ENCODE assay signal across 24 cellular contexts in the genomic region with DNA sequence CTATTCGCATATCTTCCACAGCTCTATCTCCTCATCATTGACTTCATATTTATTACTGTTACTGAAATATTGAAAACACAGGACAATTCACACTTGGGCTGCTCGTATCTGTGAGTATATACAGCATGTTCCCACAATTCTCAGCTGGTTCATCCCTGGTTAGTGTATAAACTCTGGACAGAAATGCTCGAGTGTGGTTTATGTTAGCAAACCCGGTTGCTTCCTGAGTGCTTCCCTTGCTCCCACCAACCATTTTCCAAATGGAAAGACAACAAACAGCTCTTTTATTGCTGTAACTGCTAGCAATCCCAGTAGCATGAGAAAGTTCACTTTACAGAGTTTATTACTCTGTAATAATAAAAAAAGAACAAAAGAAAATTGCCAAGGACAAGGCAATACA.
"Had no signal": no experiment of that assay in that cellular context is flagged by ENCODE, and none has a peak within 500 bp of the region (broad histone marks: within the 10 kb centered on the region; RNA-seq: fewer than 3 reads in every experiment).

No MANE protein-coding gene starts in this region.

- H3K9me3 ChIP-seq: ascending aorta, gastroesophageal sphincter, right atrium auricular region, suprapubic skin, vagina had no signal

- H3K27me3 ChIP-seq: ascending aorta, brain microvascular endothelial cell, gastroesophageal sphincter, right atrium auricular region, suprapubic skin, vagina had no signal

- ATAC-seq: activated CD8-positive, alpha-beta T cell treated with anti-CD3 and anti-CD28 coated beads, Interleukin-2, amount 10 ng/mL, durations not matched to agents 7 days and 5 days; esophagus mucosa; gastroesophageal sphincter; naive thymus-derived CD8-positive, alpha-beta T cell; stimulated activated naive CD8-positive, alpha-beta T cell treated with anti-CD3 and anti-CD28 coated beads, Interleukin-15, amount 100 ng/mL, for 72 hours had no signal

- H3K27ac ChIP-seq: ascending aorta, brain microvascular endothelial cell, gastroesophageal sphincter, right atrium auricular region, suprapubic skin, vagina had no signal

- DNase-seq: activated CD4-positive, alpha-beta T cell treated with anti-CD3 and anti-CD28 coated beads for 1 hour; activated CD4-positive, alpha-beta T cell treated with anti-CD3 and anti-CD28 coated beads, Interleukin-2, amount 50 U/mL, for 1 hour; activated CD8-positive, alpha-beta T cell treated with anti-CD3 and anti-CD28 coated beads, Interleukin-2, amount 10 ng/mL, durations not matched to agents 7 days and 5 days; activated gamma-delta T cell treated with Interleukin-2 at 50 U/mL for 16 hours; brain microvascular endothelial cell; caudate nucleus; effector CD8-positive, alpha-beta T cell; head of caudate nucleus; hypothalamus; naive thymus-derived CD8-positive, alpha-beta T cell; stimulated activated CD4-positive, alpha-beta T cell treated with anti-CD3 and anti-CD28 coated beads, Interleukin-12 subunit alpha, Interleukin-12 subunit beta, amount 100 ng/mL, for 4 hours; stimulated activated CD4-positive, alpha-beta T cell treated with anti-CD3 and anti-CD28 coated beads, Interleukin-4, amount 100 ng/mL, for 4 hours; stimulated activated naive CD8-positive, alpha-beta T cell treated with anti-CD3 and anti-CD28 coated beads, Interleukin-15, amount 100 ng/mL, for 72 hours; T-helper 1 cell; trophoblast cell had no signal

- H3K27ac Mint-ChIP-seq: activated CD8-positive, alpha-beta T cell treated with anti-CD3 and anti-CD28 coated beads, Interleukin-2, amount 10 ng/mL, durations not matched to agents 7 days and 5 days; activated naive CD4-positive, alpha-beta T cell treated with anti-CD3 and anti-CD28 coated beads, Interleukin-2, amount 50 U/mL, for 24 hours; dendritic cell treated with granulocyte-macrophage colony-stimulating factor and Interleukin-4, amounts not matched to agents 40 ng/mL and 50 ng/mL, for 4 days; naive thymus-derived CD8-positive, alpha-beta T cell; progenitor cell of endocrine pancreas had no signal

- H3K27me3 Mint-ChIP-seq: dendritic cell treated with granulocyte-macrophage colony-stimulating factor and Interleukin-4, amounts not matched to agents 40 ng/mL and 50 ng/mL, for 4 days; progenitor cell of endocrine pancreas had no signal

- H3K9me3 Mint-ChIP-seq: activated naive CD4-positive, alpha-beta T cell treated with anti-CD3 and anti-CD28 coated beads, Interleukin-2, amount 50 U/mL, for 24 hours; dendritic cell treated with granulocyte-macrophage colony-stimulating factor and Interleukin-4, amounts not matched to agents 40 ng/mL and 50 ng/mL, for 4 days; naive thymus-derived CD8-positive, alpha-beta T cell; stimulated activated naive CD8-positive, alpha-beta T cell treated with anti-CD3 and anti-CD28 coated beads, Interleukin-15, amount 100 ng/mL, for 72 hours had no signal

- H3K36me3 Mint-ChIP-seq: activated naive CD4-positive, alpha-beta T cell treated with anti-CD3 and anti-CD28 coated beads, Interleukin-2, amount 50 U/mL, for 24 hours; naive thymus-derived CD8-positive, alpha-beta T cell had no signal

- H3K4me3 ChIP-seq: ascending aorta, gastroesophageal sphincter, right atrium auricular region, suprapubic skin, vagina had no signal

- H3K4me1 Mint-ChIP-seq: activated naive CD4-positive, alpha-beta T cell treated with anti-CD3 and anti-CD28 coated beads, Interleukin-2, amount 50 U/mL, for 24 hours; naive thymus-derived CD8-positive, alpha-beta T cell; stimulated activated naive CD8-positive, alpha-beta T cell treated with anti-CD3 and anti-CD28 coated beads, Interleukin-15, amount 100 ng/mL, for 72 hours had no signal

- H3K4me1 ChIP-seq: ascending aorta, right atrium auricular region, suprapubic skin, vagina had no signal

- H3K4me3 Mint-ChIP-seq: activated CD8-positive, alpha-beta T cell treated with anti-CD3 and anti-CD28 coated beads, Interleukin-2, amount 10 ng/mL, durations not matched to agents 7 days and 5 days; activated naive CD4-positive, alpha-beta T cell treated with anti-CD3 and anti-CD28 coated beads, Interleukin-2, amount 50 U/mL, for 24 hours; dendritic cell treated with granulocyte-macrophage colony-stimulating factor and Interleukin-4, amounts not matched to agents 40 ng/mL and 50 ng/mL, for 4 days; naive thymus-derived CD8-positive, alpha-beta T cell; stimulated activated naive CD8-positive, alpha-beta T cell treated with anti-CD3 and anti-CD28 coated beads, Interleukin-15, amount 100 ng/mL, for 72 hours had no signal

- H3K36me3 ChIP-seq: ascending aorta, brain microvascular endothelial cell, gastroesophageal sphincter, right atrium auricular region, suprapubic skin, vagina had no signal
